Comparison of ENCODE assay signal across 18 cellular contexts in the genomic region with DNA sequence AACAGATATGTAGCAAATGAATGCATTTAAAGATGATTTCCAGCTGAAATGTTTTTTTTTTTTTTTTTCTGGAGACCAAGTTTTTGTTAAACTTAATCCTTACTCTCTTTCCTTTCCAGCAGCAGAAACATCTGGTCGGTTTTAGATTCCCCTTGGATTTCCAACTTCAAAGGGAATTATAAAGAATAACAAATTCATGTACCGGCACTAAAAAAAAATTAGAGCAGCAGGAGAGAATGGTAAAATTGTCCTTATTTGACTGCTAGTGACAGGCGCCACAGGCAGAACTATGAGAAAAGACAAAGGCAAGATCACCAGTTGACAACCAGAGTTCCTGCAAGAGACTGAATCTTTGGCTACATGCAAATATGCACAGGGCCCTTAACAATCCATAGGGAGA.
"Had no signal": no experiment of that assay in that cellular context is flagged by ENCODE, and none has a peak within 500 bp of the region (broad histone marks: within the 10 kb centered on the region; RNA-seq: fewer than 3 reads in every experiment).

No MANE protein-coding gene starts in this region.

- H3K79me2 ChIP-seq: hepatocyte had no signal

- H3K9me3 ChIP-seq: gastroesophageal sphincter, sigmoid colon, suprapubic skin, upper lobe of left lung had no signal

- H3K4me1 ChIP-seq: sigmoid colon had no signal

- DNase-seq: activated CD4-positive, alpha-beta T cell treated with anti-CD3 and anti-CD28 coated beads for 36 hours; activated CD8-positive, alpha-beta memory T cell treated with anti-CD3 and anti-CD28 coated beads, Interleukin-2, amount 50 U/mL, for 4 hours; activated CD8-positive, alpha-beta T cell treated with anti-CD3 and anti-CD28 coated beads for 36 hours; activated gamma-delta T cell treated with Interleukin-2 at 50 U/mL for 16 hours; activated naive CD8-positive, alpha-beta T cell treated with anti-CD3 and anti-CD28 coated beads for 36 hours; activated T-cell treated with anti-CD3 and anti-CD28 coated beads, Interleukin-2, amount 50 U/mL, for 72 hours; kidney; naive thymus-derived CD4-positive, alpha-beta T cell; nucleus accumbens; sigmoid colon; stimulated activated CD4-positive, alpha-beta T cell treated with anti-CD3 and anti-CD28 coated beads, Interleukin-2, amount 100 ng/mL, for 24 hours; stimulated activated naive CD4-positive, alpha-beta T cell treated with Interleukin-2 at 50 U/mL for 16 hours; T1000; upper lobe of left lung had no signal

- H2AFZ ChIP-seq: hepatocyte had no signal

- H3K27ac ChIP-seq: hepatocyte, sigmoid colon had no signal

- H3K27ac Mint-ChIP-seq: activated CD8-positive, alpha-beta T cell treated with anti-CD3 and anti-CD28 coated beads for 36 hours; activated T-cell treated with anti-CD3 and anti-CD28 coated beads, Interleukin-2, amount 50 U/mL, for 72 hours; progenitor cell of endocrine pancreas had no signal

- H3K27me3 Mint-ChIP-seq: activated CD4-positive, alpha-beta T cell treated with anti-CD3 and anti-CD28 coated beads for 36 hours; activated CD8-positive, alpha-beta T cell treated with anti-CD3 and anti-CD28 coated beads for 36 hours; activated naive CD8-positive, alpha-beta T cell treated with anti-CD3 and anti-CD28 coated beads for 36 hours; naive thymus-derived CD4-positive, alpha-beta T cell; progenitor cell of endocrine pancreas had no signal

- H3K36me3 ChIP-seq: gastroesophageal sphincter, sigmoid colon, suprapubic skin, upper lobe of left lung had no signal

- H3K4me2 ChIP-seq: hepatocyte had no signal

- H3K4me3 ChIP-seq: gastroesophageal sphincter, hepatocyte, sigmoid colon, suprapubic skin, upper lobe of left lung had no signal

- ATAC-seq: activated CD4-positive, alpha-beta T cell treated with anti-CD3 and anti-CD28 coated beads for 36 hours; activated T-cell treated with anti-CD3 and anti-CD28 coated beads, Interleukin-2, amount 50 U/mL, for 72 hours; gastroesophageal sphincter; naive thymus-derived CD4-positive, alpha-beta T cell had no signal

- H3K9me3 Mint-ChIP-seq: activated CD8-positive, alpha-beta T cell treated with anti-CD3 and anti-CD28 coated beads for 36 hours; activated naive CD8-positive, alpha-beta T cell treated with anti-CD3 and anti-CD28 coated beads for 36 hours; activated T-cell treated with anti-CD3 and anti-CD28 coated beads, Interleukin-2, amount 50 U/mL, for 72 hours; naive thymus-derived CD4-positive, alpha-beta T cell had no signal

- H3K4me3 Mint-ChIP-seq: activated CD4-positive, alpha-beta T cell treated with anti-CD3 and anti-CD28 coated beads for 36 hours; activated naive CD8-positive, alpha-beta T cell treated with anti-CD3 and anti-CD28 coated beads for 36 hours had no signal

- H3K27me3 ChIP-seq: gastroesophageal sphincter, hepatocyte, sigmoid colon, suprapubic skin, upper lobe of left lung had no signal
